In the genomic region with DNA sequence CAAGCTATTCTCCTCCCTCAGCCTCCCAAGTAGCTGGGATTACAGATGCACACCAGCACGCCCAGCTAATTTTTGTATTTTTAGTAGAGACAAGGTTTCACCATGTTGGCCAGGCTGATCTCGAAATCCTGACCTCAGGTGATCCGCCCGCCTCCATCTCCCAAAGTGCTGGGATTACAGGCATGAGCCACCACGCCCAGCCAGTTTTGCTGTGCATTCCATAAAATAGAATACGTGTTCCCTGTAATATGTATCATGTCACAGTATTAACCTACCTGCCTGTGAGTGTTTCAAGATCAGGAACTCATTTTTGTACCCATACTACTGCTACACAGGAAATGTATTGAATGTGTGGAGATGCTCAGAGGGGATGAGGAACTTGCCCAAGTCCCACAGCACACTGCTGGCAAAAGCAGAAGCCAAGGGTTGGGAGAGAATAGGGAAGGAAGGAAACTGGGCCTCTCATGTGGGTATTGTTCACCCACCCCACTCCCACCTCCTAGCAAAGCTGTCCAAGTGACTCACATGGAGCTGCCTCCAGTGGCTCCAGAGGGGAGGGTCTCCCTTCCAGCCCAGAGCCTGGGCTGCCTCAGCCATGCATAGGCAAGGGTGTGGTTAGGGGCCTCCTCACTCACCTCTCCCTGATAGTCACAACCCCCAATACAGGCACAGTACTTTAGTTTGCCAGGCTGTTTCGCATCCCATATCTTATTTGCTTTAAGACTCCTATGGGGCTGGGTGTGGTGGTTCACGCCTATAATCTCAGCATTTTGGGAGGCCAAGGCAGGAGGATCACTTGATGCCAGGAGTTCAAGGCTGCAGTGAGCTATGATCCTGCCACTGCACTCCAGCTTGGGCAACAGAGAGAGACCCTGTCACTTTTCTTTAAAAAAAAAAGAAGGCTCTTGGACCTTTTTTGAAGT, we compare ENCODE assay signal across 1 cellular context.
TF ChIP-seq lines count a peak whose summit lies in the region.

No MANE protein-coding gene starts in this region.

TF ChIP-seq in GM23338, 12 proteins besides CTCF, POLR2A, EP300 and RAD21 (continued from another document):
- TF ChIP-seq, protein P1, sequence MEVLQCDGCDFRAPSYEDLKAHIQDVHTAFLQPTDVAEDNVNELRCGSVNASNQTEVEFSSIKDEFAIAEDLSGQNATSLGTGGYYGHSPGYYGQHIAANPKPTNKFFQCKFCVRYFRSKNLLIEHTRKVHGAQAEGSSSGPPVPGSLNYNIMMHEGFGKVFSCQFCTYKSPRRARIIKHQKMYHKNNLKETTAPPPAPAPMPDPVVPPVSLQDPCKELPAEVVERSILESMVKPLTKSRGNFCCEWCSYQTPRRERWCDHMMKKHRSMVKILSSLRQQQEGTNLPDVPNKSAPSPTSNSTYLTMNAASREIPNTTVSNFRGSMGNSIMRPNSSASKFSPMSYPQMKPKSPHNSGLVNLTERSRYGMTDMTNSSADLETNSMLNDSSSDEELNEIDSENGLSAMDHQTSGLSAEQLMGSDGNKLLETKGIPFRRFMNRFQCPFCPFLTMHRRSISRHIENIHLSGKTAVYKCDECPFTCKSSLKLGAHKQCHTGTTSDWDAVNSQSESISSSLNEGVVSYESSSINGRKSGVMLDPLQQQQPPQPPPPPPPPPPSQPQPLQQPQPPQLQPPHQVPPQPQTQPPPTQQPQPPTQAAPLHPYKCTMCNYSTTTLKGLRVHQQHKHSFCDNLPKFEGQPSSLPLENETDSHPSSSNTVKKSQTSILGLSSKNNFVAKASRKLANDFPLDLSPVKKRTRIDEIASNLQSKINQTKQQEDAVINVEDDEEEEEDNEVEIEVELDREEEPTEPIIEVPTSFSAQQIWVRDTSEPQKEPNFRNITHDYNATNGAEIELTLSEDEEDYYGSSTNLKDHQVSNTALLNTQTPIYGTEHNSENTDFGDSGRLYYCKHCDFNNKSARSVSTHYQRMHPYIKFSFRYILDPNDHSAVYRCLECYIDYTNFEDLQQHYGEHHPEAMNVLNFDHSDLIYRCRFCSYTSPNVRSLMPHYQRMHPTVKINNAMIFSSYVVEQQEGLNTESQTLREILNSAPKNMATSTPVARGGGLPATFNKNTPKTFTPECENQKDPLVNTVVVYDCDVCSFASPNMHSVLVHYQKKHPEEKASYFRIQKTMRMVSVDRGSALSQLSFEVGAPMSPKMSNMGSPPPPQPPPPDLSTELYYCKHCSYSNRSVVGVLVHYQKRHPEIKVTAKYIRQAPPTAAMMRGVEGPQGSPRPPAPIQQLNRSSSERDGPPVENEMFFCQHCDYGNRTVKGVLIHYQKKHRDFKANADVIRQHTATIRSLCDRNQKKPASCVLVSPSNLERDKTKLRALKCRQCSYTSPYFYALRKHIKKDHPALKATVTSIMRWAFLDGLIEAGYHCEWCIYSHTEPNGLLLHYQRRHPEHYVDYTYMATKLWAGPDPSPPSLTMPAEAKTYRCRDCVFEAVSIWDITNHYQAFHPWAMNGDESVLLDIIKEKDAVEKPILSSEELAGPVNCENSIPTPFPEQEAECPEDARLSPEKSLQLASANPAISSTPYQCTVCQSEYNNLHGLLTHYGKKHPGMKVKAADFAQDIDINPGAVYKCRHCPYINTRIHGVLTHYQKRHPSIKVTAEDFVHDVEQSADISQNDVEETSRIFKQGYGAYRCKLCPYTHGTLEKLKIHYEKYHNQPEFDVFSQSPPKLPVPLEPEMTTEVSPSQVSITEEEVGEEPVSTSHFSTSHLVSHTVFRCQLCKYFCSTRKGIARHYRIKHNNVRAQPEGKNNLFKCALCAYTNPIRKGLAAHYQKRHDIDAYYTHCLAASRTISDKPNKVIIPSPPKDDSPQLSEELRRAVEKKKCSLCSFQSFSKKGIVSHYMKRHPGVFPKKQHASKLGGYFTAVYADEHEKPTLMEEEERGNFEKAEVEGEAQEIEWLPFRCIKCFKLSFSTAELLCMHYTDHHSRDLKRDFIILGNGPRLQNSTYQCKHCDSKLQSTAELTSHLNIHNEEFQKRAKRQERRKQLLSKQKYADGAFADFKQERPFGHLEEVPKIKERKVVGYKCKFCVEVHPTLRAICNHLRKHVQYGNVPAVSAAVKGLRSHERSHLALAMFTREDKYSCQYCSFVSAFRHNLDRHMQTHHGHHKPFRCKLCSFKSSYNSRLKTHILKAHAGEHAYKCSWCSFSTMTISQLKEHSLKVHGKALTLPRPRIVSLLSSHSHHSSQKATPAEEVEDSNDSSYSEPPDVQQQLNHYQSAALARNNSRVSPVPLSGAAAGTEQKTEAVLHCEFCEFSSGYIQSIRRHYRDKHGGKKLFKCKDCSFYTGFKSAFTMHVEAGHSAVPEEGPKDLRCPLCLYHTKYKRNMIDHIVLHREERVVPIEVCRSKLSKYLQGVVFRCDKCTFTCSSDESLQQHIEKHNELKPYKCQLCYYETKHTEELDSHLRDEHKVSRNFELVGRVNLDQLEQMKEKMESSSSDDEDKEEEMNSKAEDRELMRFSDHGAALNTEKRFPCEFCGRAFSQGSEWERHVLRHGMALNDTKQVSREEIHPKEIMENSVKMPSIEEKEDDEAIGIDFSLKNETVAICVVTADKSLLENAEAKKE (CRISPR knock-in tag; IDR thresholded peaks at IDR 0.05), result no peak
- TF ChIP-seq, protein P2, sequence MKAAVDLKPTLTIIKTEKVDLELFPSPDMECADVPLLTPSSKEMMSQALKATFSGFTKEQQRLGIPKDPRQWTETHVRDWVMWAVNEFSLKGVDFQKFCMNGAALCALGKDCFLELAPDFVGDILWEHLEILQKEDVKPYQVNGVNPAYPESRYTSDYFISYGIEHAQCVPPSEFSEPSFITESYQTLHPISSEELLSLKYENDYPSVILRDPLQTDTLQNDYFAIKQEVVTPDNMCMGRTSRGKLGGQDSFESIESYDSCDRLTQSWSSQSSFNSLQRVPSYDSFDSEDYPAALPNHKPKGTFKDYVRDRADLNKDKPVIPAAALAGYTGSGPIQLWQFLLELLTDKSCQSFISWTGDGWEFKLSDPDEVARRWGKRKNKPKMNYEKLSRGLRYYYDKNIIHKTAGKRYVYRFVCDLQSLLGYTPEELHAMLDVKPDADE (IDR thresholded peaks at IDR 0.05), result no peak
- TF ChIP-seq, protein P3, sequence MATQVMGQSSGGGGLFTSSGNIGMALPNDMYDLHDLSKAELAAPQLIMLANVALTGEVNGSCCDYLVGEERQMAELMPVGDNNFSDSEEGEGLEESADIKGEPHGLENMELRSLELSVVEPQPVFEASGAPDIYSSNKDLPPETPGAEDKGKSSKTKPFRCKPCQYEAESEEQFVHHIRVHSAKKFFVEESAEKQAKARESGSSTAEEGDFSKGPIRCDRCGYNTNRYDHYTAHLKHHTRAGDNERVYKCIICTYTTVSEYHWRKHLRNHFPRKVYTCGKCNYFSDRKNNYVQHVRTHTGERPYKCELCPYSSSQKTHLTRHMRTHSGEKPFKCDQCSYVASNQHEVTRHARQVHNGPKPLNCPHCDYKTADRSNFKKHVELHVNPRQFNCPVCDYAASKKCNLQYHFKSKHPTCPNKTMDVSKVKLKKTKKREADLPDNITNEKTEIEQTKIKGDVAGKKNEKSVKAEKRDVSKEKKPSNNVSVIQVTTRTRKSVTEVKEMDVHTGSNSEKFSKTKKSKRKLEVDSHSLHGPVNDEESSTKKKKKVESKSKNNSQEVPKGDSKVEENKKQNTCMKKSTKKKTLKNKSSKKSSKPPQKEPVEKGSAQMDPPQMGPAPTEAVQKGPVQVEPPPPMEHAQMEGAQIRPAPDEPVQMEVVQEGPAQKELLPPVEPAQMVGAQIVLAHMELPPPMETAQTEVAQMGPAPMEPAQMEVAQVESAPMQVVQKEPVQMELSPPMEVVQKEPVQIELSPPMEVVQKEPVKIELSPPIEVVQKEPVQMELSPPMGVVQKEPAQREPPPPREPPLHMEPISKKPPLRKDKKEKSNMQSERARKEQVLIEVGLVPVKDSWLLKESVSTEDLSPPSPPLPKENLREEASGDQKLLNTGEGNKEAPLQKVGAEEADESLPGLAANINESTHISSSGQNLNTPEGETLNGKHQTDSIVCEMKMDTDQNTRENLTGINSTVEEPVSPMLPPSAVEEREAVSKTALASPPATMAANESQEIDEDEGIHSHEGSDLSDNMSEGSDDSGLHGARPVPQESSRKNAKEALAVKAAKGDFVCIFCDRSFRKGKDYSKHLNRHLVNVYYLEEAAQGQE (IDR thresholded peaks at IDR 0.05; ENCODE audit: unreplicated experiment), result no peak
- TF ChIP-seq STAT1 (IDR thresholded peaks at IDR 0.05; ENCODE audit: unreplicated experiment) (no peak), NANOG (IDR thresholded peaks at IDR 0.05; ENCODE audit: borderline replicate concordance) (no peak), POLR2AphosphoS5 (IDR thresholded peaks at IDR 0.05; ENCODE audit: low read depth) (no peak)
